8 cellular contexts compared by ENCODE assay signal in the genomic region with DNA sequence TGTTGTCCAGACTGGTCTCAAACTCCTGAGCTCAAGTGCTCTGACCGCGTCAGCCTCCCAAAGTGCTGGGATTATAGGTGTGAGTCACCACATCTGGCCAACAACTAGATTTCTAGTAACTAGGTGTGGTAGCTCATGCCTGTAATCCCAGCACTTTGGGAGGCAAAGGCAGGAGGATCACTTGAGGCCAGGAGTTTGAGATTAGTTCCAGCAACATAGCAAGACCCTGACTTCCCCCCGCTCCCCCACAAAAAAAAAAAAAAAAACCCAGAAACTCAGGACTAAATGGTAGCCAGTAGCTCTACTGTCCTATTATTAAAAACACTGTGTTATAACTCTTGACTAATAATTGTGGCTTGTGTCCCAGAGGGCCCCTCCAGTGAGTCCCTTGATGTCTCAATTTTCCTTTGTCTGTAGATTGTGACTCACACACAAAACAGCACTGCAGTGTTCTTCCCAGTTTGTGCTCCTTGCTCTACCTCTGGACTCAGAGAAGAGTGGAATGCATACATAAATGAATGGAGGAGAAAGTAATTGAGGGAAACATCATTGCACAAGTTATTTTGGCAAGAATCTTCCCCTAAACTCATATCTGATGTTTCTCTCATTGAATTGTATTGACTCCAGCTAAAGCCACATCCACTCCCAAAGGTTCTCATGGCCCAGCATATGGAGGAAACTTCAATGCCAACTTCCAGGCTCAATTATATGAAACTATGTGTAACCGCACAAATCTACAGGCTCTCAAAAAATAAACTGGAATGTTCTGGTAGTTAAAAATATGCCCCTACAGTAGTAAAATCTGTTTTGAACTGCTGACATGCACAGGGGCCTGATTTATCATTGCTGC. TPM values are rescaled to one million over a fixed set of nuclear protein-coding genes. Genes with fewer than 3 reads are reported as not detected.
DNase-seq lines count a peak whose midpoint lies in the region; ATAC-seq lines count a peak whose summit lies in the region.

No MANE protein-coding gene starts in this region.

- H2AK5ac ChIP-seq in mesendoderm (ENCODE audit: low read length), result no peak overlapping the region

- H3K27me3 ChIP-seq in subcutaneous abdominal adipose tissue (ENCODE audit: control insufficient read depth in 5 of 5, insufficient read depth in 4 of 5, low read length in 5 of 5), result no peaks in the 10 kb centered on the region
- no peaks in the 10 kb centered on the region for H3K27me3 ChIP-seq in mesendoderm (ENCODE audit: insufficient read depth, low read length, poor library complexity)
- H3K27me3 ChIP-seq in H7 (ENCODE audit: control insufficient read depth, insufficient read depth, low read length), result no peaks in the 10 kb centered on the region

- H3K36me3 ChIP-seq in subcutaneous abdominal adipose tissue (ENCODE audit: control insufficient read depth in 5 of 5, insufficient read depth in 5 of 5, low read length in 5 of 5) (peaks cover 15 to 29% (median 27%) of the 10 kb centered on the region in 5 donors), mesendoderm (ENCODE audit: control insufficient read depth, insufficient read depth, low read length) (peaks cover 12% of the 10 kb centered on the region), H7 (replicated peaks; ENCODE audit: control insufficient read depth, insufficient read depth, low read length) (peaks cover 12% of the 10 kb centered on the region)

- H3K23ac ChIP-seq in mesendoderm (ENCODE audit: low read length), result no peak overlapping the region

- peaks cover 1 to 82% (median 47%) of the 10 kb centered on the region in 5 donors for H3K4me1 ChIP-seq in subcutaneous abdominal adipose tissue (ENCODE audit: control insufficient read depth in 5 of 5, insufficient read depth in 5 of 5, low read length in 5 of 5)
- H3K4me1 ChIP-seq in mesendoderm (ENCODE audit: control insufficient read depth, low read depth, low read length), result peaks cover 1% of the 10 kb centered on the region

- ATAC-seq in T-cell (replicated peaks in 1 of 4), result no peak

- no peak overlapping the region for H4K8ac ChIP-seq in mesendoderm (ENCODE audit: low read depth, low read length)

- no peak overlapping the region for H3K4me2 ChIP-seq in mesendoderm (ENCODE audit: low read length)

- H3K9me3 ChIP-seq in subcutaneous abdominal adipose tissue (ENCODE audit: control insufficient read depth in 5 of 5, low read length in 5 of 5), result no peaks in the 10 kb centered on the region

- H3K36me3 Mint-ChIP-seq in activated CD4-positive, alpha-beta T cell treated with anti-CD3 and anti-CD28 coated beads, Interleukin-2, amount 10 ng/mL, durations not matched to agents 7 days and 5 days (ENCODE audit: low read depth), result peaks cover 49% of the 10 kb centered on the region
- peaks cover 22% of the 10 kb centered on the region for H3K36me3 Mint-ChIP-seq in T-cell

- H3K9ac ChIP-seq in subcutaneous abdominal adipose tissue (ENCODE audit: low read length in 5 of 5) (no peak overlapping the region), mesendoderm (ENCODE audit: low read length) (no peak overlapping the region)

- H3K27ac Mint-ChIP-seq in activated CD4-positive, alpha-beta T cell treated with anti-CD3 and anti-CD28 coated beads, Interleukin-2, amount 10 ng/mL, durations not matched to agents 7 days and 5 days, result peak overlapping the region; percentile 3
- peak overlapping the region; percentile 92 for H3K27ac Mint-ChIP-seq in T-cell

- WGBS in mesendoderm (ENCODE audit: extremely low coverage, insufficient coverage, low lambda C conversion rate), result no CpG with 5 or more reads among the region's 4 CpGs

- peaks cover 5% of the 10 kb centered on the region for H3K79me2 ChIP-seq in mesendoderm (ENCODE audit: control insufficient read depth, insufficient read depth, low read length)

- no peak overlapping the region for H3K4me3 ChIP-seq in subcutaneous abdominal adipose tissue (ENCODE audit: low read depth in 1 of 5, low read length in 5 of 5)
- H3K4me3 ChIP-seq in mesendoderm (ENCODE audit: low read length), result no peak overlapping the region
- no peak overlapping the region for H3K4me3 ChIP-seq in H7 (ENCODE audit: insufficient read depth, low read depth, low read length)

- H4K5ac ChIP-seq in mesendoderm (ENCODE audit: low read length), result no peak overlapping the region

- H3K79me1 ChIP-seq in mesendoderm (ENCODE audit: low read length), result peaks cover 8% of the 10 kb centered on the region

- POLR2A ChIA-PET in activated CD4-positive, alpha-beta T cell treated with anti-CD3 and anti-CD28 coated beads, Interleukin-2, amount 10 ng/mL, durations not matched to agents 7 days and 5 days (lab: Charles Lee), result interaction anchor here (0.6 to 0.7 kb wide), 2 partner anchors 292 to 836 kb away, joined by 3 to 13 read pairs; no protein-coding TSS in a partner anchor
- POLR2A ChIA-PET in T-cell (lab: Charles Lee), result interaction anchor here (0.5 to 0.7 kb wide), 4 partner anchors 9 to 159 kb away, joined by 3 to 8 read pairs (median 4); no protein-coding TSS in a partner anchor

- H3K56ac ChIP-seq in mesendoderm (ENCODE audit: low read length), result no peak overlapping the region

- H3K4ac ChIP-seq in mesendoderm (ENCODE audit: low read depth, low read length), result no peak overlapping the region

- CTCF ChIA-PET in activated CD4-positive, alpha-beta T cell treated with anti-CD3 and anti-CD28 coated beads, Interleukin-2, amount 10 ng/mL, durations not matched to agents 7 days and 5 days (lab: Charles Lee), result interaction anchor here (1.0 to 1.9 kb wide), 4 partner anchors 8 to 285 kb away, joined by 3 to 7 read pairs (median 3); partner anchors contain the start of gene TPT1
- CTCF ChIA-PET in T-cell (lab: Charles Lee), result interaction anchor here (0.6 to 1.0 kb wide), 6 partner anchors 30 to 735 kb away, joined by 3 to 4 read pairs (median 4); no protein-coding TSS in a partner anchor

- DNase-seq in activated CD4-positive, alpha-beta T cell treated with anti-CD3 and anti-CD28 coated beads, Interleukin-2, amount 10 ng/mL, durations not matched to agents 7 days and 5 days, result no peak
- no peak for DNase-seq in activated CD4-positive, alpha-beta T cell treated with anti-CD3 and anti-CD28 coated beads, Interleukin-2, amount 50 U/mL, for 48 hours
- no peak for DNase-seq in T-cell
- DNase-seq in glomerular visceral epithelial cell (ENCODE audit: extremely low spot score), result peak; percentile 77
- no peak for DNase-seq in mesendoderm
- no peak for DNase-seq in mesenteric fat pad (ENCODE audit: low spot score)
- DNase-seq in H7, result no peak

- no peak overlapping the region for H2BK15ac ChIP-seq in mesendoderm (replicated peaks; ENCODE audit: low read depth)

- H3K4me1 Mint-ChIP-seq in activated CD4-positive, alpha-beta T cell treated with anti-CD3 and anti-CD28 coated beads, Interleukin-2, amount 10 ng/mL, durations not matched to agents 7 days and 5 days, result peaks cover 88% of the 10 kb centered on the region
- peaks cover 93 to 96% (median 95%) of the 10 kb centered on the region in 3 donors for H3K4me1 Mint-ChIP-seq in T-cell

- no peak overlapping the region for H2BK5ac ChIP-seq in mesendoderm (ENCODE audit: low read length)

- H3K27ac ChIP-seq in subcutaneous abdominal adipose tissue (ENCODE audit: low read depth, low read length) (peak overlapping the region; percentile 74), mesendoderm (ENCODE audit: low read depth, low read length) (no peak overlapping the region)

- H3K9me3 Mint-ChIP-seq in activated CD4-positive, alpha-beta T cell treated with anti-CD3 and anti-CD28 coated beads, Interleukin-2, amount 10 ng/mL, durations not matched to agents 7 days and 5 days, result no peaks in the 10 kb centered on the region
- no peaks in the 10 kb centered on the region for H3K9me3 Mint-ChIP-seq in T-cell

- no peak overlapping the region for H3K4me3 Mint-ChIP-seq in activated CD4-positive, alpha-beta T cell treated with anti-CD3 and anti-CD28 coated beads, Interleukin-2, amount 10 ng/mL, durations not matched to agents 7 days and 5 days
- H3K4me3 Mint-ChIP-seq in T-cell, result no peak overlapping the region

- H3K18ac ChIP-seq in mesendoderm (ENCODE audit: low read length), result no peak overlapping the region

- H2BK120ac ChIP-seq in mesendoderm (ENCODE audit: low read depth, low read length), result no peak overlapping the region

- H3K27me3 Mint-ChIP-seq in activated CD4-positive, alpha-beta T cell treated with anti-CD3 and anti-CD28 coated beads, Interleukin-2, amount 10 ng/mL, durations not matched to agents 7 days and 5 days, result no peaks in the 10 kb centered on the region
- no peaks in the 10 kb centered on the region for H3K27me3 Mint-ChIP-seq in T-cell

RNA-seq across cellular contexts. Expression of gene TPT1, which starts 8.8 kb away (rescaled TPM):
- total RNA-seq in activated CD4-positive, alpha-beta T cell treated with anti-CD3 and anti-CD28 coated beads, Interleukin-2, amount 10 ng/mL, durations not matched to agents 7 days and 5 days, result 1,000 to 10,000 TPM; 4,825 to 5,097 TPM
- 1,000 to 10,000 TPM; 6,680 to 8,997 (median 7,956) TPM for total RNA-seq in T-cell
- polyA plus RNA-seq in mesendoderm (2013, experiment 1 of 2), result 2,379 TPM
- 2,407 TPM for polyA plus RNA-seq in mesendoderm (2013, experiment 2 of 2)
- 3,722 TPM for total RNA-seq in mesenteric fat pad
- total RNA-seq in H7 (2014; rRNA removed; shearing (Covaris generic)), result 1,060 and 1,417 TPM in 2 replicates
